In genomic region chr20:43458422-43458924, GRCh38 we compare ENCODE assay signal across 8 cellular contexts. TPM values are rescaled to one million over a fixed set of nuclear protein-coding genes. Genes with fewer than 3 reads are reported as not detected.
A peak's percentile ranks its signal among the peaks of the same experiment; 100 is the strongest.
DNase-seq lines count a peak whose midpoint lies in the region; ATAC-seq and TF ChIP-seq lines count a peak whose summit lies in the region.

No MANE protein-coding gene starts in this region.

- H2AFZ ChIP-seq in neural cell (ENCODE audit: low read depth, low read length) = no peak overlapping the region

- peak; percentile 24 for DNase-seq in activated gamma-delta T cell treated with anti-CD3 and anti-CD28 coated beads, Interleukin-2, amount 50 U/mL, for 16 hours (ENCODE audit: low read depth)
- DNase-seq in activated gamma-delta T cell treated with Interleukin-2 at 50 U/mL for 16 hours = no peak
- DNase-seq in NB4 (ENCODE audit: low read depth) = no peak
- DNase-seq in effector memory CD4-positive, alpha-beta T cell = no peak
- no peak for DNase-seq in stimulated activated CD4-positive, alpha-beta T cell treated with anti-CD3 and anti-CD28 coated beads, Interleukin-2, amount 100 ng/mL, for 24 hours
- no peak for DNase-seq in D341Med (ENCODE audit: low spot score)

- no peaks in the 10 kb centered on the region for H3K27me3 ChIP-seq in effector memory CD4-positive, alpha-beta T cell (replicated peaks; ENCODE audit: control insufficient read depth, insufficient read depth, low read length, poor library complexity, severe bottlenecking)
- H3K27me3 ChIP-seq in neural cell (ENCODE audit: insufficient read depth, low read depth, low read length) = no peaks in the 10 kb centered on the region

- peaks cover 45% of the 10 kb centered on the region for H3K36me3 ChIP-seq in effector memory CD4-positive, alpha-beta T cell (ENCODE audit: control insufficient read depth, insufficient read depth, low read length)
- H3K36me3 ChIP-seq in neural cell (ENCODE audit: insufficient read depth, low read length) = peaks cover 27% of the 10 kb centered on the region

- no peak for ATAC-seq in HG02884 (IDR thresholded peaks at IDR 0.05; ENCODE audit: unreplicated experiment)

- peaks cover 35% of the 10 kb centered on the region for H3K79me2 ChIP-seq in neural cell (replicated peaks; ENCODE audit: insufficient read depth, low read length)

- H3K4me3 ChIP-seq in NB4 (ENCODE audit: low read depth, low read length) (peak overlapping the region; percentile 91), neural cell (ENCODE audit: low read length) (peak overlapping the region; percentile 81)
- H3K4me3 ChIP-seq in effector memory CD4-positive, alpha-beta T cell (ENCODE audit: insufficient read depth, low read depth, low read length, poor library complexity, severe bottlenecking) = peak overlapping the region; percentile 92

- H3K9me3 ChIP-seq in effector memory CD4-positive, alpha-beta T cell (ENCODE audit: control insufficient read depth, low read length) = no peaks in the 10 kb centered on the region
- H3K9me3 ChIP-seq in neural cell (ENCODE audit: low read length) = no peaks in the 10 kb centered on the region

- H3K9me2 ChIP-seq in neural cell (ENCODE audit: insufficient read depth, low read length) = no peaks in the 10 kb centered on the region

- peak overlapping the region; percentile 97 for H3K4me2 ChIP-seq in neural cell (ENCODE audit: low read length)

- peaks cover 15% of the 10 kb centered on the region for H4K20me1 ChIP-seq in neural cell (ENCODE audit: insufficient read depth)

- H3K4me1 ChIP-seq in effector memory CD4-positive, alpha-beta T cell (ENCODE audit: control insufficient read depth, insufficient read depth, low read length, poor library complexity, severe bottlenecking) = peaks cover 17% of the 10 kb centered on the region

- TF ChIP-seq POLR2A in NB4 (IDR thresholded peaks at IDR 0.05; ENCODE audit: extremely low read depth, insufficient read length) = no peak

- peak overlapping the region; percentile 100 for H3K9ac ChIP-seq in neural cell (ENCODE audit: low read length)

- TF ChIP-seq RAD21 in neural cell (conservative IDR thresholded peaks at IDR 0.05) = no peak

- TF ChIP-seq EP300 in neural cell (conservative IDR thresholded peaks at IDR 0.05; ENCODE audit: poor library complexity, severe bottlenecking) = no peak

- H3K27ac ChIP-seq in effector memory CD4-positive, alpha-beta T cell (ENCODE audit: insufficient read depth, low read length, poor library complexity, severe bottlenecking) = peak overlapping the region; percentile 100
- H3K27ac ChIP-seq in neural cell (ENCODE audit: low read length) = peak overlapping the region; percentile 100

- TF ChIP-seq CTCF in NB4 (IDR thresholded peaks at IDR 0.05; ENCODE audit: low read depth, low read length) (no peak), neural cell (IDR thresholded peaks at IDR 0.05; ENCODE audit: poor library complexity, severe bottlenecking) (no peak)

- no peaks in the 10 kb centered on the region for H3F3A ChIP-seq in neural cell (ENCODE audit: insufficient read depth, low read length, poor library complexity, severe bottlenecking)

TF ChIP-seq in neural cell, 6 proteins besides CTCF, POLR2A, EP300 and RAD21:
- TF ChIP-seq MXI1 (conservative IDR thresholded peaks at IDR 0.05; ENCODE audit: poor library complexity, severe bottlenecking) (no peak), EZH2 (IDR thresholded peaks at IDR 0.05; ENCODE audit: borderline replicate concordance, insufficient read depth, low read length, poor library complexity, severe bottlenecking) (no peak), TAF1 (IDR thresholded peaks at IDR 0.05; ENCODE audit: low read depth) (no peak), SMC3 (conservative IDR thresholded peaks at IDR 0.05; ENCODE audit: poor library complexity) (no peak), POLR2AphosphoS5 (IDR thresholded peaks at IDR 0.05) (no peak), REST (IDR thresholded peaks at IDR 0.05; ENCODE audit: borderline replicate concordance) (no peak)

RNA-seq across cellular contexts. Expression of gene SRSF6, which starts 0.8 kb away (rescaled TPM):
- 217 and 225 TPM in 2 replicates for polyA plus RNA-seq in neural cell
- polyA minus RNA-seq in neural cell = 84.2 and 96.2 TPM in 2 replicates

RNA-seq across cellular contexts. Expression of gene L3MBTL1, which starts 49.0 kb away (rescaled TPM):
- polyA plus RNA-seq in neural cell = 22.0 and 24.4 TPM in 2 replicates
- 28.5 and 30.2 TPM in 2 replicates for polyA minus RNA-seq in neural cell
